In the genomic region with DNA sequence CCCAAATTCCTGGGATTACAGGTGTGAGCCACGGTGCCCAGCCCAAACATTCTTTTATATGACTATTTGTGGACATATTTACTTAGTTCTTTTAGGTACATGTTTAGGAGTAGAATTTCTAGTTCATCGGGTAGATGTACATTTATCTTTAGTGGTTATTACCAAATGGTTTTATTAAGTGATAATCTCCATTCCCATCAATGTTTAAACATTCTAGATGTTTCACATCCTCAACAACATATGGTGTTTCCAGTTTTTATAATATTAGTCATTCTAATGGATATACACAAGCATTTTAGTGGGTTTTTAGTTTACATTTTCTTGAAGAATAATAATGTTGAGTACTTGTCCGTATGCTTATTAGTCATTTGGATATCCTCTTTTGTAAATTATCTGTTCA, we compare ENCODE assay signal across 22 cellular contexts.
"Had no signal": no experiment of that assay in that cellular context is flagged by ENCODE, and none has a peak within 500 bp of the region (broad histone marks: within the 10 kb centered on the region; RNA-seq: fewer than 3 reads in every experiment).

No MANE protein-coding gene starts in this region.

- H3K36me3 ChIP-seq: cardiac muscle cell, left lung, stomach, suprapubic skin, tibial nerve had no signal

- H3K79me2 ChIP-seq: hepatocyte had no signal

- DNase-seq: activated CD4-positive, alpha-beta T cell treated with anti-CD3 and anti-CD28 coated beads for 4 hours; activated CD4-positive, alpha-beta T cell treated with anti-CD3 and anti-CD28 coated beads, Interleukin-2, amount 50 U/mL, for 48 hours; activated CD4-positive, CD25-positive, alpha-beta regulatory T cell; activated naive CD4-positive, alpha-beta T cell treated with anti-CD3 and anti-CD28 coated beads for 36 hours; activated naive CD8-positive, alpha-beta T cell treated with anti-CD3 and anti-CD28 coated beads, Interleukin-2, amount 10 ng/mL, durations not matched to agents 7 days and 5 days; activated T-cell treated with anti-CD3 and anti-CD28 coated beads, Interleukin-2, amount 50 U/mL, for 48 hours; amygdala; glutamatergic neuron; immature natural killer cell; kidney glomerular epithelial cell; left lung; naive thymus-derived CD4-positive, alpha-beta T cell; small intestine; stimulated activated CD4-positive, alpha-beta T cell treated with anti-CD3 and anti-CD28 coated beads, Interleukin-2, amount 100 ng/mL, for 24 hours; stomach; T1000 had no signal

- H2AFZ ChIP-seq: hepatocyte had no signal

- H3K9me3 ChIP-seq: stomach, suprapubic skin, tibial nerve had no signal

- H3K27ac ChIP-seq: cardiac muscle cell, epithelial cell of prostate, hepatocyte, left lung, stomach, suprapubic skin, tibial nerve had no signal

- H3K4me2 ChIP-seq: hepatocyte had no signal

- H3K4me3 ChIP-seq: cardiac muscle cell, hepatocyte, left lung, lung, stomach, suprapubic skin, tibial nerve had no signal

- H3K4me1 ChIP-seq: left lung, stomach, suprapubic skin, tibial nerve had no signal

- H3K27me3 ChIP-seq: cardiac muscle cell, hepatocyte, left lung, stomach, suprapubic skin, tibial nerve had no signal
